ENCODE assay signal across 9 cellular contexts in the genomic region with DNA sequence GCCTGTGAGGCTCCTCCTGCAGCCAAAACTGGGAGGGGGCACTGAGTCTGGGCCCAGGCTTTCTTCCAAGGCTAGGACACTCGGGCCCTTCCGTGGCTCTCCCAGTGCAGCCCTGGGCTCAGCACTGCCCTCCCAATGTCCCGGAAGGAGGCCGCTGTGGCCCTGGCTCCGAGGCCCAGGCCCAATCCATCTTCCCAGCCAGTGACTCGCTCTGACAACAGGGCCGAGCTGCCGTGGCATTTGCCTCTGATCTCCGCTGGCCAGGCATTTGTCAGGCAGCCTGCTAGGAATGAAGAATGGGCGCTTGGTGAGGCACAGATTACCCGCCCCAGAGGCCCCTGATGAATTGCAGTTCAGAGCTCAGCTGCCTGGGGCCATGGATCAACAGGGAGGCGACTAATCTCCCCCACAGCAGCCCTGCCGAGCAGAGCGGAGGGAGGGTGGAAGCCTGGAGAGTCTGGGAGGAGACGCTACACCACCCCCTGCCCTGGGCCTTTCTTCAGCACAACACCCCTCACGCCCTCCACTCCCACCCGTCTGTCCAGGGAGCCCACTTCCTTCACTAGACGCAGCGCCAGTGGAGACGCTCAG. TPM values are rescaled to one million over a fixed set of nuclear protein-coding genes. Genes with fewer than 3 reads are reported as not detected.
A peak's percentile ranks its signal among the peaks of the same experiment; 100 is the strongest.
DNase-seq lines count a peak whose midpoint lies in the region; ATAC-seq and TF ChIP-seq lines count a peak whose summit lies in the region.
"Had no signal": no experiment of that assay in that cellular context is flagged by ENCODE, and none has a peak within 500 bp of the region (broad histone marks: within the 10 kb centered on the region; RNA-seq: fewer than 3 reads in every experiment).

No MANE protein-coding gene starts in this region.

- TF ChIP-seq CTCF in neural crest cell (conservative IDR thresholded peaks at IDR 0.05): no peak

- H3K4me1 Mint-ChIP-seq in neural crest cell: peaks cover 39% of the 10 kb centered on the region

- H3K27me3 Mint-ChIP-seq in neural crest cell (ENCODE audit: low read depth): peaks cover 8% of the 10 kb centered on the region

- no peaks in the 10 kb centered on the region for H3K9me3 ChIP-seq in effector memory CD4-positive, alpha-beta T cell (ENCODE audit: control insufficient read depth, low read length)

- H3K4me3 ChIP-seq in effector memory CD4-positive, alpha-beta T cell (ENCODE audit: insufficient read depth, low read depth, low read length, poor library complexity, severe bottlenecking): no peak overlapping the region

- peak overlapping the region; percentile 75 for H3K27ac ChIP-seq in effector memory CD4-positive, alpha-beta T cell (ENCODE audit: insufficient read depth, low read length, poor library complexity, severe bottlenecking)

- H3K36me3 ChIP-seq in effector memory CD4-positive, alpha-beta T cell (ENCODE audit: control insufficient read depth, insufficient read depth, low read length): no peaks in the 10 kb centered on the region

- ATAC-seq in HG02970 (IDR thresholded peaks at IDR 0.05; ENCODE audit: low FRiP score, unreplicated experiment): no peak

- DNase-seq in EL: peak; percentile 63
- DNase-seq in NCI-H2227 (lab: John Stamatoyannopoulos, UW; ENCODE audit: unreplicated experiment): peak; percentile 22
- no peak for DNase-seq in effector memory CD4-positive, alpha-beta T cell
- peak; percentile 59 for DNase-seq in neural crest cell (ENCODE audit: low read depth, low spot score)
- DNase-seq in stimulated activated CD4-positive, alpha-beta T cell treated with anti-CD3 and anti-CD28 coated beads, Interleukin-15, amount 100 ng/mL, for 24 hours: no peak
- no peak for DNase-seq in HUDEP-2 (lab: John Stamatoyannopoulos, UW; ENCODE audit: unreplicated experiment in 76 of 76)
- DNase-seq in SIG-M5 (lab: John Stamatoyannopoulos, UW): no peak

- H3K27ac Mint-ChIP-seq in neural crest cell (ENCODE audit: unreplicated experiment): peak overlapping the region; percentile 80

- no peaks in the 10 kb centered on the region for H3K36me3 Mint-ChIP-seq in neural crest cell (ENCODE audit: low read depth)

- no peaks in the 10 kb centered on the region for H3K9me3 Mint-ChIP-seq in neural crest cell

- H3K27me3 ChIP-seq in effector memory CD4-positive, alpha-beta T cell (replicated peaks; ENCODE audit: control insufficient read depth, insufficient read depth, low read length, poor library complexity, severe bottlenecking): no peaks in the 10 kb centered on the region

- H3K4me1 ChIP-seq in effector memory CD4-positive, alpha-beta T cell (ENCODE audit: control insufficient read depth, insufficient read depth, low read length, poor library complexity, severe bottlenecking): peaks cover 41% of the 10 kb centered on the region

- peak overlapping the region; percentile 56 for H3K4me3 Mint-ChIP-seq in neural crest cell

RNA-seq across cellular contexts. Expression of a gene that starts 8.3 kb away (rescaled TPM):
- 0.18 and 0.26 TPM in 2 replicates for total RNA-seq in neural crest cell
- total RNA-seq: fibroblast of villous mesenchyme had no signal

RNA-seq across cellular contexts. Expression of a gene that starts 19.2 kb away (rescaled TPM):
- total RNA-seq in neural crest cell: 0.09 and 0.25 TPM in 2 replicates
- total RNA-seq: fibroblast of villous mesenchyme had no signal

Comparison
In these comparisons a context has a peak if more than half of its experiments do, and no peak if none do; other contexts are left out.
1. DNase-seq: peak in EL (single experiment), NCI-H2227 (single experiment) and neural crest cell (single experiment); none in effector memory CD4-positive, alpha-beta T cell (0 of 3), stimulated activated CD4-positive, alpha-beta T cell treated with anti-CD3 and anti-CD28 coated beads, Interleukin-15, amount 100 ng/mL, for 24 hours (single experiment), HUDEP-2 (0 of 76) and SIG-M5 (single experiment).